Comparison of ENCODE assay signal across 10 cellular contexts in the genomic region with DNA sequence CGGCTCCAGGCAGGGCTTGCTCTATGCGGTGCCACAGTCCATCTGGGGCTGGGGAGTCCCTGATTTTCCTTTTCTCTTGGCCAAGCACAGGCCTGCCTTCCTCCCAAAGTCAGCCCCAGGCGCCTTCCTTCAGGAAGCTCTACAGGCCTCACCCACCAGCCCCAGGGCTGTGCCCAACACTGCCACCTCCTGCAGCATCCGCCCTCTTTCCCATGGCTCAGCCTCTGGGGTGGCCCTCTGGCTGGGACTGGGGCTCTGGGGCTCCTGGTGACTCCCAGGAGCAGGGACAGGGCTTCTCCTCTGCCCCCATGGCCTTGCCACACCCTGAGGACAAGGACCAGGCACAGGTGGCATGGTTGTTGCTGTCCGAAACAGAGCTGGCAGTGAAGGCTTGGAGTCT. TPM values are rescaled to one million over a fixed set of nuclear protein-coding genes. Genes with fewer than 3 reads are reported as not detected.
DNase-seq lines count a peak whose midpoint lies in the region; ATAC-seq and TF ChIP-seq lines count a peak whose summit lies in the region.
"Had no signal": no experiment of that assay in that cellular context is flagged by ENCODE, and none has a peak within 500 bp of the region (broad histone marks: within the 10 kb centered on the region; RNA-seq: fewer than 3 reads in every experiment).

No MANE protein-coding gene starts in this region.

- no peaks in the 10 kb centered on the region for H3K9me2 ChIP-seq in hepatocyte (replicated peaks; ENCODE audit: insufficient read depth)

- H3K27me3 Mint-ChIP-seq in activated T-helper 2 cell treated with anti-CD3 and anti-CD28 coated beads, Interferon-gamma antibody, Interleukin-2, Interleukin-4, amounts not matched to agents 10 μg/mL and 5 μg/mL and 100 μg/mL, durations not matched to agents 14 hours and 24 hours and 36 hours (ENCODE audit: low read depth): peaks cover 19% of the 10 kb centered on the region

- H4K20me1 ChIP-seq in hepatocyte (ENCODE audit: insufficient read depth, poor library complexity, severe bottlenecking): no peaks in the 10 kb centered on the region

- H3K4me1 ChIP-seq in hepatocyte (ENCODE audit: insufficient read depth): peaks cover 4% of the 10 kb centered on the region

- ATAC-seq in sciatic nerve (peak; percentile 51), GM19023 (IDR thresholded peaks at IDR 0.05; ENCODE audit: unreplicated experiment) (no peak), GM19452 (IDR thresholded peaks at IDR 0.05; ENCODE audit: unreplicated experiment) (no peak)

- peak overlapping the region; percentile 86 for H3K4me2 ChIP-seq in hepatocyte

- H3K79me2 ChIP-seq in hepatocyte: peaks cover 9% of the 10 kb centered on the region

- H3K4me3 Mint-ChIP-seq in activated T-helper 2 cell treated with anti-CD3 and anti-CD28 coated beads, Interferon-gamma antibody, Interleukin-2, Interleukin-4, amounts not matched to agents 10 μg/mL and 5 μg/mL and 100 μg/mL, durations not matched to agents 14 hours and 24 hours and 36 hours (ENCODE audit: low read depth): peak overlapping the region; percentile 26

- H3K27me3 ChIP-seq in H7 (ENCODE audit: control insufficient read depth, insufficient read depth, low read length) (peaks cover 22% of the 10 kb centered on the region), hepatocyte (peaks cover 3% of the 10 kb centered on the region)

- H3K4me3 ChIP-seq in H7 (ENCODE audit: insufficient read depth, low read depth, low read length) (no peak overlapping the region), hepatocyte (peak overlapping the region; percentile 51)

- H3K36me3 Mint-ChIP-seq in activated T-helper 2 cell treated with anti-CD3 and anti-CD28 coated beads, Interferon-gamma antibody, Interleukin-2, Interleukin-4, amounts not matched to agents 10 μg/mL and 5 μg/mL and 100 μg/mL, durations not matched to agents 14 hours and 24 hours and 36 hours (ENCODE audit: low read depth): no peaks in the 10 kb centered on the region
- H3K36me3 Mint-ChIP-seq: activated naive CD4-positive, alpha-beta T cell treated with anti-CD3 and anti-CD28 coated beads, Interleukin-2, amount 50 U/mL, for 72 hours had no signal

- H3K27ac Mint-ChIP-seq in activated T-helper 2 cell treated with anti-CD3 and anti-CD28 coated beads, Interferon-gamma antibody, Interleukin-2, Interleukin-4, amounts not matched to agents 10 μg/mL and 5 μg/mL and 100 μg/mL, durations not matched to agents 14 hours and 24 hours and 36 hours: no peak overlapping the region

- no peaks in the 10 kb centered on the region for H3K36me3 ChIP-seq in H7 (replicated peaks; ENCODE audit: control insufficient read depth, insufficient read depth, low read length)
- no peaks in the 10 kb centered on the region for H3K36me3 ChIP-seq in hepatocyte (replicated peaks; ENCODE audit: insufficient read depth, low read depth)

- peaks cover 2% of the 10 kb centered on the region for H3K4me1 Mint-ChIP-seq in activated T-helper 2 cell treated with anti-CD3 and anti-CD28 coated beads, Interferon-gamma antibody, Interleukin-2, Interleukin-4, amounts not matched to agents 10 μg/mL and 5 μg/mL and 100 μg/mL, durations not matched to agents 14 hours and 24 hours and 36 hours (ENCODE audit: low read depth)

- in situ Hi-C loops in ACHN (cut with HindIII; ENCODE audit: low pct_ligation_motif_present, low pct_unique_long_range_greater_than_20kb, low sequenced_read_pairs): no loop called here

- peak overlapping the region; percentile 89 for H3K27ac ChIP-seq in hepatocyte

- no peak for TF ChIP-seq CTCF in hepatocyte (IDR thresholded peaks at IDR 0.05; ENCODE audit: poor library complexity)

- DNase-seq in H7 (peak; percentile 63), hepatocyte (ENCODE audit: low spot score) (no peak), sciatic nerve (ENCODE audit: low spot score) (no peak), NCI-H748 treated with DMSO at 0.1 percent for 48 hours (lab: John Stamatoyannopoulos, UW) (no peak), ACHN (no peak)
- DNase-seq in activated T-helper 2 cell treated with anti-CD3 and anti-CD28 coated beads, Interferon-gamma antibody, Interleukin-2, Interleukin-4, amounts not matched to agents 10 μg/mL and 5 μg/mL and 100 μg/mL, durations not matched to agents 14 hours and 24 hours and 36 hours (ENCODE audit: low spot score): no peak
- DNase-seq: COR-L47 had no signal

- H3K9me3 ChIP-seq in hepatocyte (ENCODE audit: low read depth): no peaks in the 10 kb centered on the region

- 85% methylated on average over 5 of the region's 5 CpGs for WGBS in hepatocyte (ENCODE audit: low lambda C conversion rate, missing lambda C conversion rate)

- H2AFZ ChIP-seq in hepatocyte: no peak overlapping the region

- intact Hi-C loops in activated T-helper 2 cell treated with anti-CD3 and anti-CD28 coated beads, Interferon-gamma antibody, Interleukin-2, Interleukin-4, amounts not matched to agents 10 μg/mL and 5 μg/mL and 100 μg/mL, durations not matched to agents 14 hours and 24 hours and 36 hours (cut with micrococcal nuclease): no loop called here
- intact Hi-C loops in sciatic nerve (cut with DNase I): no loop called here

- H3K9me3 Mint-ChIP-seq in activated T-helper 2 cell treated with anti-CD3 and anti-CD28 coated beads, Interferon-gamma antibody, Interleukin-2, Interleukin-4, amounts not matched to agents 10 μg/mL and 5 μg/mL and 100 μg/mL, durations not matched to agents 14 hours and 24 hours and 36 hours: no peaks in the 10 kb centered on the region
- H3K9me3 Mint-ChIP-seq: activated naive CD4-positive, alpha-beta T cell treated with anti-CD3 and anti-CD28 coated beads, Interleukin-2, amount 50 U/mL, for 72 hours had no signal

RNA-seq across cellular contexts. Expression of gene ITGB4, which starts 0.8 kb away (rescaled TPM):
- 0.28 and 0.70 TPM in 2 replicates for total RNA-seq in H7 (2014; rRNA removed; shearing (Covaris generic))
- total RNA-seq in activated T-helper 2 cell treated with anti-CD3 and anti-CD28 coated beads, Interferon-gamma antibody, Interleukin-2, Interleukin-4, amounts not matched to agents 10 μg/mL and 5 μg/mL and 100 μg/mL, durations not matched to agents 14 hours and 24 hours and 36 hours: 1.3 and 2.0 TPM in 2 replicates
- total RNA-seq in hepatocyte (11.5 and 15.7 TPM in 2 replicates), sciatic nerve (469 TPM)
- 19.4 and 23.5 TPM in 2 replicates for polyA plus RNA-seq in hepatocyte

RNA-seq across cellular contexts. Expression of gene GALK1, which starts 42.9 kb away (rescaled TPM):
- total RNA-seq in H7 (2014; rRNA removed; shearing (Covaris generic)): 43.4 and 47.2 TPM in 2 replicates
- 55.4 and 63.7 TPM in 2 replicates for total RNA-seq in activated T-helper 2 cell treated with anti-CD3 and anti-CD28 coated beads, Interferon-gamma antibody, Interleukin-2, Interleukin-4, amounts not matched to agents 10 μg/mL and 5 μg/mL and 100 μg/mL, durations not matched to agents 14 hours and 24 hours and 36 hours
- total RNA-seq in hepatocyte (63.7 and 76.4 TPM in 2 replicates), sciatic nerve (23.7 TPM)
- polyA plus RNA-seq in hepatocyte: 139 and 161 TPM in 2 replicates

RNA-seq across cellular contexts. Expression of gene SAP30BP, which starts 54.9 kb away (rescaled TPM):
- total RNA-seq in H7 (2014; rRNA removed; shearing (Covaris generic)): 52.9 and 61.3 TPM in 2 replicates
- total RNA-seq in activated T-helper 2 cell treated with anti-CD3 and anti-CD28 coated beads, Interferon-gamma antibody, Interleukin-2, Interleukin-4, amounts not matched to agents 10 μg/mL and 5 μg/mL and 100 μg/mL, durations not matched to agents 14 hours and 24 hours and 36 hours: 97.6 and 101 TPM in 2 replicates
- total RNA-seq in hepatocyte (59.3 and 67.5 TPM in 2 replicates), sciatic nerve (107 TPM)
- polyA plus RNA-seq in hepatocyte: 89.9 and 110 TPM in 2 replicates

RNA-seq across cellular contexts. Expression of gene RECQL5, which starts 55.1 kb away (rescaled TPM):
- 36.3 and 40.0 TPM in 2 replicates for total RNA-seq in H7 (2014; rRNA removed; shearing (Covaris generic))
- 30.8 and 33.3 TPM in 2 replicates for total RNA-seq in activated T-helper 2 cell treated with anti-CD3 and anti-CD28 coated beads, Interferon-gamma antibody, Interleukin-2, Interleukin-4, amounts not matched to agents 10 μg/mL and 5 μg/mL and 100 μg/mL, durations not matched to agents 14 hours and 24 hours and 36 hours
- 11.8 and 23.1 TPM in 2 replicates for total RNA-seq in hepatocyte
- polyA plus RNA-seq in hepatocyte: 44.4 and 79.6 TPM in 2 replicates
- 35.2 TPM for total RNA-seq in sciatic nerve

Comparison
In these comparisons a context has a peak if more than half of its experiments do, and no peak if none do; other contexts are left out.
1. RNA of gene ITGB4, which starts 0.8 kb away (total RNA-seq): 469 TPM in sciatic nerve (single experiment); 11.5 to 15.7 TPM in hepatocyte, 1.3 to 2.0 TPM in activated T-helper 2 cell treated with anti-CD3 and anti-CD28 coated beads, Interferon-gamma antibody, Interleukin-2, Interleukin-4, amounts not matched to agents 10 μg/mL and 5 μg/mL and 100 μg/mL, durations not matched to agents 14 hours and 24 hours and 36 hours and 0.28 to 0.70 TPM in H7; every median in the first group is over 10 times any median in the second.